ENCODE assay signal across 23 cellular contexts in the genomic region with DNA sequence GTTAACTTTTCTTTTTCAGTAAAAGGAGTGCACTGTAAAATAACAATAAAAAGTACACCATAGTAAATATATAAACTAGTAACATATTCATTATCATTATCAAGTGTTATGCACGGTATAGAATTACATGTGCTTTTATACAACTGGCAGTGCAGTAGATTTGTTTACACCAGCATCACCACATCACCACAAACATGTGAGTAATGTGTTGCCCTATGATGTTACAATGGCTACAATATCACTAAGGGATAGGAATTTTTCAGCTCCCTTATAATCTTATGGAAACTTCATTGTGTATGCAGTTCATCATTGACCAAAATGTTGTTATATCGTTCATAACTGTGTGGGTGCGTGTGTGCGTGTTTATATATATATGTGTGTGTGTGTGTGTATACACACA.
"Had no signal": no experiment of that assay in that cellular context is flagged by ENCODE, and none has a peak within 500 bp of the region (broad histone marks: within the 10 kb centered on the region; RNA-seq: fewer than 3 reads in every experiment).

No MANE protein-coding gene starts in this region.

- H3K4me1 ChIP-seq: ascending aorta, right atrium auricular region, suprapubic skin, transverse colon, uterus had no signal

- H3K4me1 Mint-ChIP-seq: activated naive CD4-positive, alpha-beta T cell treated with anti-CD3 and anti-CD28 coated beads, Interleukin-2, amount 10 ng/mL, durations not matched to agents 7 days and 5 days; stimulated activated naive CD8-positive, alpha-beta T cell treated with anti-CD3 and anti-CD28 coated beads, Interleukin-15, amount 100 ng/mL, for 72 hours; WTC11 had no signal

- H3K36me3 Mint-ChIP-seq: activated naive CD4-positive, alpha-beta T cell treated with anti-CD3 and anti-CD28 coated beads, Interleukin-2, amount 10 ng/mL, durations not matched to agents 7 days and 5 days; WTC11 had no signal

- H3K36me3 ChIP-seq: ascending aorta, esophagus muscularis mucosa, right atrium auricular region, suprapubic skin, transverse colon, uterus had no signal

- H3K4me3 Mint-ChIP-seq: activated CD8-positive, alpha-beta T cell treated with anti-CD3 and anti-CD28 coated beads for 36 hours; activated naive CD4-positive, alpha-beta T cell treated with anti-CD3 and anti-CD28 coated beads, Interleukin-2, amount 10 ng/mL, durations not matched to agents 7 days and 5 days; activated T-cell treated with anti-CD3 and anti-CD28 coated beads, Interleukin-2, amount 50 U/mL, for 24 hours; dendritic cell treated with granulocyte-macrophage colony-stimulating factor and Interleukin-4, amounts not matched to agents 40 ng/mL and 50 ng/mL, for 4 days; stimulated activated naive CD8-positive, alpha-beta T cell treated with anti-CD3 and anti-CD28 coated beads, Interleukin-15, amount 100 ng/mL, for 72 hours; T-helper 2 cell treated with Interferon-gamma antibody and Interleukin-4, amounts not matched to agents 5 μg/mL and 100 μg/mL, for 36 hours; WTC11 had no signal

- H3K9me3 ChIP-seq: ascending aorta, right atrium auricular region, suprapubic skin, transverse colon, uterus had no signal

- H3K27ac Mint-ChIP-seq: activated CD8-positive, alpha-beta T cell treated with anti-CD3 and anti-CD28 coated beads for 36 hours; activated naive CD4-positive, alpha-beta T cell treated with anti-CD3 and anti-CD28 coated beads, Interleukin-2, amount 10 ng/mL, durations not matched to agents 7 days and 5 days; activated T-cell treated with anti-CD3 and anti-CD28 coated beads, Interleukin-2, amount 50 U/mL, for 24 hours; dendritic cell treated with granulocyte-macrophage colony-stimulating factor and Interleukin-4, amounts not matched to agents 40 ng/mL and 50 ng/mL, for 4 days; progenitor cell of endocrine pancreas; stimulated activated naive CD8-positive, alpha-beta T cell treated with anti-CD3 and anti-CD28 coated beads, Interleukin-15, amount 100 ng/mL, for 72 hours; T-helper 2 cell treated with Interferon-gamma antibody and Interleukin-4, amounts not matched to agents 5 μg/mL and 100 μg/mL, for 36 hours; WTC11 had no signal

- H3K9me3 Mint-ChIP-seq: activated CD8-positive, alpha-beta T cell treated with anti-CD3 and anti-CD28 coated beads for 36 hours; activated naive CD4-positive, alpha-beta T cell treated with anti-CD3 and anti-CD28 coated beads, Interleukin-2, amount 10 ng/mL, durations not matched to agents 7 days and 5 days; activated T-cell treated with anti-CD3 and anti-CD28 coated beads, Interleukin-2, amount 50 U/mL, for 24 hours; dendritic cell treated with granulocyte-macrophage colony-stimulating factor and Interleukin-4, amounts not matched to agents 40 ng/mL and 50 ng/mL, for 4 days; stimulated activated naive CD8-positive, alpha-beta T cell treated with anti-CD3 and anti-CD28 coated beads, Interleukin-15, amount 100 ng/mL, for 72 hours; T-helper 2 cell treated with Interferon-gamma antibody and Interleukin-4, amounts not matched to agents 5 μg/mL and 100 μg/mL, for 36 hours had no signal

- DNase-seq: activated CD4-positive, alpha-beta T cell treated with anti-CD3 and anti-CD28 coated beads for 4 hours; activated CD8-positive, alpha-beta T cell treated with anti-CD3 and anti-CD28 coated beads for 36 hours; activated effector memory CD4-positive, alpha-beta T cell treated with Interleukin-2 at 50 U/mL for 16 hours; activated naive CD4-positive, alpha-beta T cell treated with anti-CD3 and anti-CD28 coated beads, Interleukin-2, amount 10 ng/mL, durations not matched to agents 7 days and 5 days; activated T-cell treated with anti-CD3 and anti-CD28 coated beads, Interleukin-2, amount 50 U/mL, for 24 hours; effector memory CD4-positive, alpha-beta T cell; foreskin melanocyte; hypothalamus; kidney; occipital lobe; stimulated activated CD4-positive, alpha-beta T cell treated with anti-CD3 and anti-CD28 coated beads, Interleukin-4, amount 100 ng/mL, for 1 hour; stimulated activated naive CD8-positive, alpha-beta T cell treated with anti-CD3 and anti-CD28 coated beads, Interleukin-15, amount 100 ng/mL, for 72 hours; transverse colon; uterus had no signal

- H3K27ac ChIP-seq: ascending aorta, esophagus muscularis mucosa, right atrium auricular region, skin epidermis, suprapubic skin, transverse colon, uterus had no signal

- H3K4me3 ChIP-seq: ascending aorta, esophagus muscularis mucosa, right atrium auricular region, skin epidermis, suprapubic skin, transverse colon, uterus had no signal

- H3K27me3 ChIP-seq: ascending aorta, esophagus muscularis mucosa, right atrium auricular region, suprapubic skin, transverse colon, uterus had no signal

- H3K27me3 Mint-ChIP-seq: dendritic cell treated with granulocyte-macrophage colony-stimulating factor and Interleukin-4, amounts not matched to agents 40 ng/mL and 50 ng/mL, for 4 days; progenitor cell of endocrine pancreas had no signal
